In genomic region chr1:167750641-167751040, GRCh38 we compare ENCODE assay signal across 26 cellular contexts. TPM values are rescaled to one million over a fixed set of nuclear protein-coding genes. Genes with fewer than 3 reads are reported as not detected.
DNase-seq lines count a peak whose midpoint lies in the region; ATAC-seq, FAIRE-seq and TF ChIP-seq lines count a peak whose summit lies in the region.
"Had no signal": no experiment of that assay in that cellular context is flagged by ENCODE, and none has a peak within 500 bp of the region (broad histone marks: within the 10 kb centered on the region; RNA-seq: fewer than 3 reads in every experiment).

No MANE protein-coding gene starts in this region.

- H3K27me3 ChIP-seq in HL-60 (ENCODE audit: insufficient read depth, poor library complexity, severe bottlenecking) (no peaks in the 10 kb centered on the region), foreskin keratinocyte (no peaks in the 10 kb centered on the region)
- H3K27me3 ChIP-seq: BE2C, SJSA1 had no signal

- no peaks in the 10 kb centered on the region for H3K27me3 Mint-ChIP-seq in activated CD4-positive, alpha-beta memory T cell treated with anti-CD3 and anti-CD28 coated beads, Interleukin-2, amount 10 ng/mL, durations not matched to agents 7 days and 5 days
- no peaks in the 10 kb centered on the region for H3K27me3 Mint-ChIP-seq in mesothelial cell of epicardium (ENCODE audit: low read depth)

- POLR2A ChIA-PET in activated CD4-positive, alpha-beta memory T cell treated with anti-CD3 and anti-CD28 coated beads, Interleukin-2, amount 10 ng/mL, durations not matched to agents 7 days and 5 days (lab: Charles Lee): no interaction called here

- H3K4me3 Mint-ChIP-seq in activated CD4-positive, alpha-beta memory T cell treated with anti-CD3 and anti-CD28 coated beads, Interleukin-2, amount 10 ng/mL, durations not matched to agents 7 days and 5 days: no peak overlapping the region
- H3K4me3 Mint-ChIP-seq in mesothelial cell of epicardium: no peak overlapping the region
- H3K4me3 Mint-ChIP-seq: CD4-positive, CD25-positive, alpha-beta regulatory T cell had no signal

- no peak for TF ChIP-seq CTCF in 22Rv1 (IDR thresholded peaks at IDR 0.05)
- no peak for TF ChIP-seq CTCF in HL-60 (IDR thresholded peaks at IDR 0.05; ENCODE audit: insufficient read depth, low read length)
- TF ChIP-seq CTCF in foreskin keratinocyte (conservative IDR thresholded peaks at IDR 0.05): no peak
- TF ChIP-seq CTCF in mesothelial cell of epicardium (IDR thresholded peaks at IDR 0.05; ENCODE audit: unreplicated experiment): no peak

- ATAC-seq in foreskin keratinocyte (peak; percentile 19), GM21528 (IDR thresholded peaks at IDR 0.05; ENCODE audit: low FRiP score, unreplicated experiment) (no peak)

- H3K27ac ChIP-seq in 22Rv1 (peak overlapping the region; percentile 33; the same call in 1 of the 2 replicates), HL-60 (replicated peaks) (peak overlapping the region; percentile 25), foreskin keratinocyte (peak overlapping the region; percentile 40)
- H3K27ac ChIP-seq: GM23248, SJSA1 had no signal

- DNase-seq in HL-60 (ENCODE audit: low read depth in 1 of 2, low spot score in 1 of 2): no peak
- no peak for DNase-seq in foreskin keratinocyte
- DNase-seq in activated CD4-positive, alpha-beta memory T cell treated with anti-CD3 and anti-CD28 coated beads, Interleukin-2, amount 10 ng/mL, durations not matched to agents 7 days and 5 days: no peak
- no peak for DNase-seq in kidney glomerular epithelial cell (lab: John Stamatoyannopoulos, UW)
- no peak for DNase-seq in mesothelial cell of epicardium (ENCODE audit: low spot score in 2 of 2, unreplicated experiment in 2 of 2)
- DNase-seq: 8988T; ACHN; BE2C; CD4-positive, CD25-positive, alpha-beta regulatory T cell; GM23248; H7; Kasumi-1; MV-4-11; NCI-H1105 treated with DMSO at 0.1 percent for 48 hours; NCI-H146; NCI-H1930; NCI-H2107; NCI-H446; NCI-H524 treated with DMSO at 0.1 percent for 48 hours; NCI-H774; Right ventricle myocardium superior had no signal

- FAIRE-seq in TTC549 (lab: Jason Lieb, UNC): peak; percentile 48
- FAIRE-seq: GM18507 had no signal

- H3K9me3 Mint-ChIP-seq in activated CD4-positive, alpha-beta memory T cell treated with anti-CD3 and anti-CD28 coated beads, Interleukin-2, amount 10 ng/mL, durations not matched to agents 7 days and 5 days: no peaks in the 10 kb centered on the region
- H3K9me3 Mint-ChIP-seq in mesothelial cell of epicardium: no peaks in the 10 kb centered on the region
- H3K9me3 Mint-ChIP-seq: CD4-positive, CD25-positive, alpha-beta regulatory T cell had no signal

- H3K27ac Mint-ChIP-seq in activated CD4-positive, alpha-beta memory T cell treated with anti-CD3 and anti-CD28 coated beads, Interleukin-2, amount 10 ng/mL, durations not matched to agents 7 days and 5 days: no peak overlapping the region
- H3K27ac Mint-ChIP-seq in mesothelial cell of epicardium: no peak overlapping the region
- H3K27ac Mint-ChIP-seq: CD4-positive, CD25-positive, alpha-beta regulatory T cell had no signal

- H3K4me1 Mint-ChIP-seq in activated CD4-positive, alpha-beta memory T cell treated with anti-CD3 and anti-CD28 coated beads, Interleukin-2, amount 10 ng/mL, durations not matched to agents 7 days and 5 days: peaks cover 12% of the 10 kb centered on the region
- peaks cover 33% of the 10 kb centered on the region for H3K4me1 Mint-ChIP-seq in mesothelial cell of epicardium

- no peak overlapping the region for H3K4me3 ChIP-seq in HL-60 (replicated peaks; ENCODE audit: insufficient read depth, low read length)
- H3K4me3 ChIP-seq: GM23248, SJSA1 had no signal

- CTCF ChIA-PET in activated CD4-positive, alpha-beta memory T cell treated with anti-CD3 and anti-CD28 coated beads, Interleukin-2, amount 10 ng/mL, durations not matched to agents 7 days and 5 days (lab: Charles Lee): no interaction called here

- H3K36me3 Mint-ChIP-seq in activated CD4-positive, alpha-beta memory T cell treated with anti-CD3 and anti-CD28 coated beads, Interleukin-2, amount 10 ng/mL, durations not matched to agents 7 days and 5 days (ENCODE audit: low read depth): no peaks in the 10 kb centered on the region
- H3K36me3 Mint-ChIP-seq in mesothelial cell of epicardium: no peaks in the 10 kb centered on the region
- H3K36me3 Mint-ChIP-seq: CD4-positive, CD25-positive, alpha-beta regulatory T cell had no signal

- peaks cover 28% of the 10 kb centered on the region for H3K4me1 ChIP-seq in foreskin keratinocyte
- H3K4me1 ChIP-seq: BE2C had no signal

RNA-seq across cellular contexts. Expression of gene MPZL1, which starts 28.9 kb away (rescaled TPM):
- total RNA-seq in foreskin keratinocyte (125 TPM in 2 replicates), mesothelial cell of epicardium (134 to 154 TPM (median 138 TPM) in 3 replicates)
- polyA plus RNA-seq in foreskin keratinocyte: 71.4 and 86.1 TPM in 2 replicates
- 10 to 100 TPM; 17.4 to 19.0 TPM for total RNA-seq in activated CD4-positive, alpha-beta memory T cell treated with anti-CD3 and anti-CD28 coated beads, Interleukin-2, amount 10 ng/mL, durations not matched to agents 7 days and 5 days
